20 cellular contexts compared by ENCODE assay signal in the genomic region with DNA sequence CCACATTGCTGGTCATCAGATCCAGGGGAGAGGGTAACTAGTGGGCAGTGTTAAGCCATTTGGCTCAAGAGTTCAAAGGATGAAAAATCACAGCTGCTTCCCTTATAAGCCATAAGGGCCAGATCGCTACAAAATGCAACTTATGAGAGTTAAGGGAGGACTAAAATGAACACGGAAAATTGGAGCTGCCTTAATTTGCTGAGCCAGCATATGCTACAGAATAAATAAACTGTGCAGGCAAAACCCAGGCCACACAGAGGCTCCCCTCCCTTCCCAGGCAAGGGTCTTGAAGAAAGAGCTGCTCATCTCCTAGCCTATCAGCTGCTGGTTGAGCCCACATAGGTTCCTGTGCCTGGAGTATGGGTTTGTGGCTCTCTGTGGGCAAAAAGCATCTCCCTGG.
"Had no signal": no experiment of that assay in that cellular context is flagged by ENCODE, and none has a peak within 500 bp of the region (broad histone marks: within the 10 kb centered on the region; RNA-seq: fewer than 3 reads in every experiment).

No MANE protein-coding gene starts in this region.

- ATAC-seq: foreskin keratinocyte; lower lobe of right lung; natural killer cell; sciatic nerve; stimulated activated naive B cell treated with anti-CD40 and anti-IgM and Interleukin-4, amounts not matched to agents 10 μg/mL and 1 μg/mL and 100 μg/mL, for 72 hours; stimulated activated naive CD8-positive, alpha-beta T cell treated with anti-CD3 and anti-CD28 coated beads, Interleukin-15, amount 100 ng/mL, for 72 hours had no signal

- H3K4me1 ChIP-seq: colonic mucosa, foreskin keratinocyte, left ventricle myocardium inferior, lower lobe of right lung, pancreas, transverse colon had no signal

- FAIRE-seq: endothelial cell of umbilical vein, keratinocyte, pancreas had no signal

- DNase-seq: colonic mucosa; effector CD4-positive, alpha-beta T cell; endodermal cell; erythroblast; foreskin keratinocyte; immature natural killer cell; left ventricle myocardium inferior; lower lobe of right lung; natural killer cell; occipital lobe; pancreas; stimulated activated CD4-positive, alpha-beta T cell treated with anti-CD3 and anti-CD28 coated beads, Interleukin-2, amount 100 ng/mL, for 24 hours; stimulated activated CD4-positive, alpha-beta T cell treated with anti-CD3 and anti-CD28 coated beads, Interleukin-4, amount 100 ng/mL, for 4 hours; stimulated activated naive B cell treated with anti-CD40 and anti-IgM and Interleukin-4, amounts not matched to agents 10 μg/mL and 1 μg/mL and 100 μg/mL, for 72 hours; stimulated activated naive CD8-positive, alpha-beta T cell treated with anti-CD3 and anti-CD28 coated beads, Interleukin-15, amount 100 ng/mL, for 72 hours; transverse colon had no signal

- H3K27ac ChIP-seq: colonic mucosa, foreskin keratinocyte, left ventricle myocardium inferior, lower lobe of right lung, pancreas, thoracic aorta, transverse colon had no signal

- H3K27me3 ChIP-seq: colonic mucosa, foreskin keratinocyte, pancreas, transverse colon had no signal

- H3K36me3 ChIP-seq: colonic mucosa, left ventricle myocardium inferior, lower lobe of right lung, pancreas, thoracic aorta, transverse colon had no signal

- H3K4me3 ChIP-seq: colonic mucosa, left ventricle myocardium inferior, lower lobe of right lung, pancreas, thoracic aorta, transverse colon had no signal

- H3K9me3 ChIP-seq: colonic mucosa, left ventricle myocardium inferior, lower lobe of right lung, pancreas, thoracic aorta, transverse colon had no signal
